8 cellular contexts compared by ENCODE assay signal in genomic region chr1:225772323-225772768, GRCh38. TPM values are rescaled to one million over a fixed set of nuclear protein-coding genes. Genes with fewer than 3 reads are reported as not detected.
DNase-seq lines count a peak whose midpoint lies in the region; ATAC-seq and TF ChIP-seq lines count a peak whose summit lies in the region.

No MANE protein-coding gene starts in this region.

- H3F3A ChIP-seq in PC-9 (ENCODE audit: insufficient read depth, low read depth) = peaks cover 43% of the 10 kb centered on the region; the same call in 1 of the 2 replicates

- peak overlapping the region; percentile 66 for H3K4me2 ChIP-seq in PC-9

- no peak overlapping the region; the same call in 1 of the 2 replicates for H2AFZ ChIP-seq in PC-9

- no peaks in the 10 kb centered on the region for H3K27me3 Mint-ChIP-seq in naive thymus-derived CD8-positive, alpha-beta T cell

- H3K36me3 ChIP-seq in PC-9 (ENCODE audit: low read depth) (no peaks in the 10 kb centered on the region), spleen (no peaks in the 10 kb centered on the region)

- intact Hi-C loops in PC-9 (cut with micrococcal nuclease; ENCODE audit: unreplicated experiment) = loop anchor here (1.0 to 2.0 kb wide), 7 partner anchors 36 to 297 kb away; no protein-coding TSS in a partner anchor
- intact Hi-C loops in spleen (cut with DNase I; ENCODE audit: low total_unique reads) = loop anchor here (5.0 to 10.0 kb wide), 2 partner anchors 202 to 220 kb away; no protein-coding TSS in a partner anchor

- H3K4me3 ChIP-seq in PC-9 (no peak overlapping the region), spleen (no peak overlapping the region)

- peak overlapping the region in 2 of 10 donors; percentile 11 to 41 for H3K27ac Mint-ChIP-seq in naive thymus-derived CD8-positive, alpha-beta T cell

- peak overlapping the region; percentile 45 for H3K27ac ChIP-seq in PC-9
- no peak overlapping the region for H3K27ac ChIP-seq in caudate nucleus (ENCODE audit: low read depth, low read length)
- peak overlapping the region in 6 of 8 donors; percentile 28 to 65 (median 60) for H3K27ac ChIP-seq in spleen

- H3K27me3 ChIP-seq in PC-9 (ENCODE audit: insufficient read depth, low read depth) (no peaks in the 10 kb centered on the region), spleen (replicated peaks in 1 of 7) (no peaks in the 10 kb centered on the region)

- no TSS peak for BruUV-seq in PC-9 (replicated peaks; lab: Mats Ljungman, UMichigan)

- DNase-seq in AML-193 (lab: John Stamatoyannopoulos, UW) (peak; percentile 73 to 87), PC-9 (peak; percentile 91 to 94), caudate nucleus (lab: John Stamatoyannopoulos, UW) (peak in 55 of 61 donors; percentile 8 to 87 (median 59)), kidney tubule cell (ENCODE audit: low spot score) (peak; percentile 88), spleen (peak; percentile 82)
- DNase-seq in naive thymus-derived CD8-positive, alpha-beta T cell = no peak

- POLR2A ChIA-PET in PC-9 (lab: Charles Lee; ENCODE audit: unreplicated experiment) = interaction anchor here (1.2 kb wide), 1 partner anchor 118 kb away, joined by 4 read pairs; no protein-coding TSS in a partner anchor
- POLR2A ChIA-PET in naive thymus-derived CD8-positive, alpha-beta T cell (lab: Charles Lee) = no interaction called here

- H3K9me2 ChIP-seq in PC-9 (ENCODE audit: insufficient read depth) = no peaks in the 10 kb centered on the region

- WGBS in spleen, 5 donors = 27 to 35% (median 32%) methylated on average over 5 of the region's 5 CpGs

- H3K9me3 Mint-ChIP-seq in naive thymus-derived CD8-positive, alpha-beta T cell = peaks cover 0 to 9% (median 0%) of the 10 kb centered on the region in 9 donors

- no peak overlapping the region for H3K4me3 Mint-ChIP-seq in naive thymus-derived CD8-positive, alpha-beta T cell

- H4K20me1 ChIP-seq in PC-9 (ENCODE audit: insufficient read depth) = no peaks in the 10 kb centered on the region

- peaks cover 0 to 2% (median 0%) of the 10 kb centered on the region in 3 donors for H3K36me3 Mint-ChIP-seq in naive thymus-derived CD8-positive, alpha-beta T cell

- H3K9me3 ChIP-seq in PC-9 (ENCODE audit: insufficient read depth, low read depth) (no peaks in the 10 kb centered on the region), spleen (no peaks in the 10 kb centered on the region)

- H3K4me1 ChIP-seq in PC-9 (replicated peaks; ENCODE audit: insufficient read depth) = peaks cover 51% of the 10 kb centered on the region
- H3K4me1 ChIP-seq in spleen = peaks cover under 1 to 87% (median 46%) of the 10 kb centered on the region in 6 donors

- TF ChIP-seq POLR2A in spleen (IDR thresholded peaks at IDR 0.05) = no peak

- peaks cover 15 to 34% (median 21%) of the 10 kb centered on the region in 4 donors for H3K4me1 Mint-ChIP-seq in naive thymus-derived CD8-positive, alpha-beta T cell

- TF ChIP-seq CTCF in LNCAP (IDR thresholded peaks at IDR 0.05) (peak; percentile 99), PC-9 (conservative IDR thresholded peaks at IDR 0.05) (peak; percentile 90), spleen (IDR thresholded peaks at IDR 0.05 in 8 of 11, conservative IDR thresholded peaks at IDR 0.05 in 3 of 11) (peak; percentile 34 to 88 (median 74))

- CTCF ChIA-PET in PC-9 (lab: Charles Lee) = interaction anchor here (0.6 to 1.5 kb wide), 15 partner anchors 16 to 300 kb away, joined by 3 to 11 read pairs (median 3); no protein-coding TSS in a partner anchor

- H3K79me2 ChIP-seq in PC-9 (ENCODE audit: low read depth) = no peaks in the 10 kb centered on the region

- peak; percentile 34 for ATAC-seq in GM18907 (IDR thresholded peaks at IDR 0.05; ENCODE audit: unreplicated experiment)
- no peak for ATAC-seq in naive thymus-derived CD8-positive, alpha-beta T cell

RNA-seq across cellular contexts. Expression of gene SRP9, which starts 5.3 kb away (rescaled TPM):
- total RNA-seq in PC-9 (2021) = 291 and 406 TPM in 2 replicates
- 100 to 1,000 TPM; 145 to 229 (median 159) TPM for total RNA-seq in spleen
- 100 to 1,000 TPM; 167 to 269 (median 210) TPM for polyA plus RNA-seq in spleen
- 100 to 1,000 TPM; 168 to 181 TPM for total RNA-seq in naive thymus-derived CD8-positive, alpha-beta T cell
- 100 to 1,000 TPM; 273 to 350 (median 288) TPM for polyA plus RNA-seq in naive thymus-derived CD8-positive, alpha-beta T cell

RNA-seq across cellular contexts. Expression of gene EPHX1, which starts 37.6 kb away (rescaled TPM):
- total RNA-seq in PC-9 (2021) (288 and 313 TPM in 2 replicates), spleen (10 to 100 TPM; 30.1 to 92.8 (median 81.4) TPM)
- polyA plus RNA-seq in spleen = 10 to 100 TPM in 2 of 3 donors, 1 to 10 TPM in 1; 3.9 to 12.2 (median 10.7) TPM
- total RNA-seq in naive thymus-derived CD8-positive, alpha-beta T cell = 1 to 10 TPM; 5.4 to 5.9 TPM
- 1 to 10 TPM; 1.6 to 2.8 (median 2.0) TPM for polyA plus RNA-seq in naive thymus-derived CD8-positive, alpha-beta T cell

Comparison
In these comparisons a context has a peak if more than half of its experiments do, and no peak if none do; other contexts are left out.
1. DNase-seq: peak in AML-193 (2 of 2), PC-9 (2 of 2), caudate nucleus (55 of 61), kidney tubule cell (single experiment) and spleen (single experiment); none in naive thymus-derived CD8-positive, alpha-beta T cell (0 of 10).
2. RNA of gene EPHX1, which starts 37.6 kb away (total RNA-seq): 288 to 313 TPM in PC-9 and 30.1 to 92.8 TPM in spleen; 5.4 to 5.9 TPM in naive thymus-derived CD8-positive, alpha-beta T cell; every median in the first group is over 4 times any median in the second.
3. Peak in every context shown above with its lines, with median percentiles within 50 percentile points of each other: CTCF ChIP-seq.